In genomic region chr17:75842411-75842810, GRCh38 we compare ENCODE assay signal across 1 cellular context.
TF ChIP-seq lines count a peak whose summit lies in the region.

No MANE protein-coding gene starts in this region.

TF ChIP-seq in HepG2, 621 proteins besides CTCF, POLR2A, EP300 and RAD21:
- TF ChIP-seq HNRNPL (IDR thresholded peaks at IDR 0.05; ENCODE audit: low read depth, low read length): 0 out of 2 replicates have a peak, but pooled peaks have one; percentile 52
- 0 out of 2 replicates have a peak, but pooled peaks have one; percentile 32 for TF ChIP-seq RBFOX2 (IDR thresholded peaks at IDR 0.05; ENCODE audit: low read depth, low read length)
- 0 out of 2 replicates have a peak, but pooled peaks have one; percentile 22 for TF ChIP-seq RXRA (CRISPR knock-in tag; IDR thresholded peaks at IDR 0.05)
- no peak for TF ChIP-seq ZNF768 (CRISPR knock-in tag; IDR thresholded peaks at IDR 0.05)
- no peak for TF ChIP-seq MEF2D (CRISPR knock-in tag; IDR thresholded peaks at IDR 0.05)
